ENCODE assay signal across 8 cellular contexts in the genomic region with DNA sequence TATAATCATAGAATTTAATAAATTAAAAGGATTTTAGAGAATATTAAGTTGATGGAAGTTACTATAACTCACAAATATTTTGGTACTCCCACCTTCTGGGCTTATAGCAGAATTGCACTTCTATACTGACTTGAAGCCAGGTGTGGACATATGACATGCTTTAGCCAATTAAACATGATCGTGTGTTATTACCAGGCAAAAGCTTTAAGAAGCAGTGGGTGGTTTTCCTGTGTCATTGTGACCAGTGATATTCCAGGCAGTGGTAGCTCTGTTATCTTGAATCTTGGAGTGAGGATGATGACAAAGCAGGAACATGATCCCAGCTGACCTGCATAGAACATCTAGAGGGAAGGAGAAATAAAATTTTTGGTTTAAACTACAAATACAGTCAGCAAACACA.
DNase-seq lines count a peak whose midpoint lies in the region; ATAC-seq and TF ChIP-seq lines count a peak whose summit lies in the region.

No MANE protein-coding gene starts in this region.

- no peaks in the 10 kb centered on the region for H3K4me1 Mint-ChIP-seq in activated CD4-positive, alpha-beta memory T cell treated with anti-CD3 and anti-CD28 coated beads, Interleukin-2, amount 10 ng/mL, durations not matched to agents 7 days and 5 days

- no peak overlapping the region for H3K27ac Mint-ChIP-seq in activated CD4-positive, alpha-beta memory T cell treated with anti-CD3 and anti-CD28 coated beads, Interleukin-2, amount 10 ng/mL, durations not matched to agents 7 days and 5 days

- H3K9me3 Mint-ChIP-seq in activated CD4-positive, alpha-beta memory T cell treated with anti-CD3 and anti-CD28 coated beads, Interleukin-2, amount 10 ng/mL, durations not matched to agents 7 days and 5 days: no peaks in the 10 kb centered on the region

- no peaks in the 10 kb centered on the region for H3K9me3 ChIP-seq in AG04450 (ENCODE audit: control insufficient read depth, insufficient read depth, low read length)
- no peaks in the 10 kb centered on the region for H3K9me3 ChIP-seq in left lung
- no peaks in the 10 kb centered on the region for H3K9me3 ChIP-seq in tibial nerve

- H3K4me1 ChIP-seq in left lung (no peaks in the 10 kb centered on the region), tibial nerve (no peaks in the 10 kb centered on the region)

- no peak for TF ChIP-seq POLR2A in tibial nerve (IDR thresholded peaks at IDR 0.05)

- no peaks in the 10 kb centered on the region for H3K27me3 Mint-ChIP-seq in activated CD4-positive, alpha-beta memory T cell treated with anti-CD3 and anti-CD28 coated beads, Interleukin-2, amount 10 ng/mL, durations not matched to agents 7 days and 5 days

- H3K4me3 Mint-ChIP-seq in activated CD4-positive, alpha-beta memory T cell treated with anti-CD3 and anti-CD28 coated beads, Interleukin-2, amount 10 ng/mL, durations not matched to agents 7 days and 5 days: no peak overlapping the region

- no peaks in the 10 kb centered on the region for H3K36me3 ChIP-seq in left lung
- H3K36me3 ChIP-seq in tibial nerve: no peaks in the 10 kb centered on the region

- H3K27ac ChIP-seq in AG04450 (ENCODE audit: low read depth, low read length): no peak overlapping the region
- H3K27ac ChIP-seq in left lung: no peak overlapping the region
- H3K27ac ChIP-seq in tibial nerve: no peak overlapping the region

- intact Hi-C loops in left lung (cut with DNase I): no loop called here

- POLR2A ChIA-PET in AG04450 (lab: Yijun Ruan, JAX): no interaction called here
- POLR2A ChIA-PET in activated CD4-positive, alpha-beta memory T cell treated with anti-CD3 and anti-CD28 coated beads, Interleukin-2, amount 10 ng/mL, durations not matched to agents 7 days and 5 days (lab: Charles Lee): no interaction called here
- POLR2A ChIA-PET in GM10248 (lab: Yijun Ruan, JAX): no interaction called here

- CTCF ChIA-PET in AG04450 (lab: Charles Lee) (interaction anchor here (0.7 kb wide), 1 partner anchor 10 kb away, joined by 3 read pairs; no protein-coding TSS in a partner anchor), GM10248 (lab: Yijun Ruan, JAX) (no interaction called here)
- CTCF ChIA-PET in activated CD4-positive, alpha-beta memory T cell treated with anti-CD3 and anti-CD28 coated beads, Interleukin-2, amount 10 ng/mL, durations not matched to agents 7 days and 5 days (lab: Charles Lee): interaction anchor here (0.5 kb wide), 1 partner anchor 1043 kb away, joined by 4 read pairs; no protein-coding TSS in a partner anchor

- 56 to 68% methylated on average over 1 of the region's 1 CpG for WGBS in tibial nerve, 2 donors

- H3K27me3 ChIP-seq in AG04450 (ENCODE audit: control insufficient read depth, insufficient read depth, low read length) (no peaks in the 10 kb centered on the region), left lung (no peaks in the 10 kb centered on the region), tibial nerve (no peaks in the 10 kb centered on the region)

- H3K4me3 ChIP-seq in AG04450 (ENCODE audit: low read depth, low read length): no peak overlapping the region
- H3K4me3 ChIP-seq in fibroblast of the aortic adventitia (ENCODE audit: low read depth, low read length): no peak overlapping the region
- H3K4me3 ChIP-seq in left lung: no peak overlapping the region
- H3K4me3 ChIP-seq in tibial nerve: no peak overlapping the region

- no peak for TF ChIP-seq EP300 in tibial nerve (IDR thresholded peaks at IDR 0.05)

- no peaks in the 10 kb centered on the region for H3K36me3 Mint-ChIP-seq in activated CD4-positive, alpha-beta memory T cell treated with anti-CD3 and anti-CD28 coated beads, Interleukin-2, amount 10 ng/mL, durations not matched to agents 7 days and 5 days (ENCODE audit: low read depth)

- peak; percentile 80 for ATAC-seq in GM18861 (IDR thresholded peaks at IDR 0.05; ENCODE audit: unreplicated experiment)
- ATAC-seq in left lung: no peak

- DNase-seq in AG04450 (ENCODE audit: low read depth, low spot score): no peak
- DNase-seq in NOMO-1 treated with DMSO at 0.1 percent for 48 hours (lab: John Stamatoyannopoulos, UW; ENCODE audit: unreplicated experiment): peak; percentile 26
- peak; percentile 53 for DNase-seq in fibroblast of the aortic adventitia (ENCODE audit: low read depth)
- DNase-seq in left lung: no peak
- no peak for DNase-seq in tibial nerve (ENCODE audit: low spot score in 2 of 2)
- no peak for DNase-seq in activated CD4-positive, alpha-beta memory T cell treated with anti-CD3 and anti-CD28 coated beads, Interleukin-2, amount 10 ng/mL, durations not matched to agents 7 days and 5 days
- no peak for DNase-seq in GM10248 (ENCODE audit: extremely low spot score)

- peak; percentile 37; the same call in 1 of the 2 replicates for TF ChIP-seq CTCF in AG04450 (IDR thresholded peaks at IDR 0.05; ENCODE audit: low read depth, low read length)
- peak; percentile 35 for TF ChIP-seq CTCF in fibroblast of the aortic adventitia (IDR thresholded peaks at IDR 0.05; ENCODE audit: insufficient read depth, low read length)
- no peak for TF ChIP-seq CTCF in left lung (IDR thresholded peaks at IDR 0.05)
- TF ChIP-seq CTCF in tibial nerve (IDR thresholded peaks at IDR 0.05): no peak
- TF ChIP-seq CTCF in GM10248 (IDR thresholded peaks at IDR 0.05; ENCODE audit: control extremely low read depth, extremely low read depth, low read depth, missing control alignments): no peak

Comparison
In these comparisons a context has a peak if more than half of its experiments do, and no peak if none do; other contexts are left out.
1. DNase-seq: peak in NOMO-1 treated with DMSO at 0.1 percent for 48 hours (single experiment) and fibroblast of the aortic adventitia (single experiment); none in AG04450 (single experiment), left lung (0 of 2), tibial nerve (0 of 2), activated CD4-positive, alpha-beta memory T cell treated with anti-CD3 and anti-CD28 coated beads, Interleukin-2, amount 10 ng/mL, durations not matched to agents 7 days and 5 days (single experiment) and GM10248 (single experiment).
2. CTCF ChIP-seq: peak in AG04450 (single experiment) and fibroblast of the aortic adventitia (single experiment); none in left lung (0 of 2), tibial nerve (0 of 5) and GM10248 (single experiment).